8 cellular contexts compared by ENCODE assay signal in the genomic region with DNA sequence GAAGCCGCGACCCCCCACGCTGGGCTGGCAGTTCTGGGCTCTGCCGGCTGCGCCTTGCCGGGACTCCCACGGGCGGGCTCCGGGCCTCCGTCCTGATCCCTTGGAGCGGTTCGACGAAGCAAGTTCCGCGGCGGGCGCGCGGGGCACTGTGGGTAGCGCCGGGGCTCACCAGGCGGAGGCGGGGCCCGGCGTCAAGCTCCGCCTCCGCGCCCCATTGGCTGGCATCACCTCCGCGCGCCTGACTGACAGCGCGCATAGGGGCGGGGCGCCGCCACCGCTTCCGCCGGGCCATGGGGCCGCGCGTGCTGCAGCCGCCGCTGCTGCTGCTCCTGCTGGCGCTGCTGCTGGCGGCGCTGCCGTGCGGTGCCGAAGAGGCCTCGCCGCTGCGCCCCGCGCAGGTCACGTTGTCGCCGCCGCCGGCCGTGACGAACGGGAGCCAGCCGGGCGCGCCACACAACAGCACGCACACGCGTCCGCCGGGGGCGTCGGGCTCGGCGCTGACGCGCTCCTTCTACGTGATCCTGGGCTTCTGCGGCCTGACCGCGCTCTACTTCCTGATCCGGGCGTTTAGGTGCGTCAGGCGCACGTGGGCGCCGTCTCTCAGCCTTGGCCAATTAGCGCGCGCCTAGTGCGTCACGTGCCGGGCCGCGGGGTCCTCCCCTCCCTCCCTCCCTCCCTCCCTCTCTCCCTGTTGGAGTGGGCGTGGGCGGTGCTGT. TPM values are rescaled to one million over a fixed set of nuclear protein-coding genes. Genes with fewer than 3 reads are reported as not detected.
DNase-seq lines count a peak whose midpoint lies in the region; ATAC-seq and TF ChIP-seq lines count a peak whose summit lies in the region.

A gene (plus strand): TSS at position 271 of the 716 bp plus-strand sequence. CDS start 20 bp downstream, at position 291.

- TF ChIP-seq CTCF in uterus (IDR thresholded peaks at IDR 0.05), result peak in 1 of 4 experiments; percentile 22

- peak; percentile 47 to 78 for TF ChIP-seq POLR2A in uterus (IDR thresholded peaks at IDR 0.05)

- intact Hi-C loops in left ventricle myocardium superior (cut with micrococcal nuclease), result no loop called here
- intact Hi-C loops in uterus (cut with DNase I; ENCODE audit: low total_unique reads), result no loop called here

- peak within 1 kb of the TSS; percentile 100 for H3K27ac ChIP-seq in angular gyrus (ENCODE audit: low read depth, low read length)
- H3K27ac ChIP-seq in uterus, result peak within 1 kb of the TSS; percentile 98

- DNase-seq in NCI-H187 treated with DMSO at 0.1 percent for 48 hours (lab: John Stamatoyannopoulos, UW), result peak; percentile 87
- DNase-seq in T-helper 2 cell, result peak; percentile 91 to 99 (median 96)
- DNase-seq in left ventricle myocardium superior, result peak; percentile 97
- DNase-seq in putamen (ENCODE audit: low spot score), result peak; percentile 94
- DNase-seq in uterus, result peak; percentile 94 to 95

- H3K4me3 ChIP-seq in uterus, result peak within 1 kb of the TSS; percentile 65 to 71

- H3K4me1 ChIP-seq in uterus, result peaks cover 14 to 45% of the 10 kb centered on the region in 2 donors

- no peaks in the 10 kb centered on the region for H3K9me3 ChIP-seq in uterus

- no peaks in the 10 kb centered on the region for H3K36me3 ChIP-seq in uterus

- peak; percentile 42 for ATAC-seq in GM18499 (IDR thresholded peaks at IDR 0.05; ENCODE audit: insufficient read depth, unreplicated experiment)
- peak; percentile 66 for ATAC-seq in HG02943 (IDR thresholded peaks at IDR 0.05; ENCODE audit: low read depth, unreplicated experiment)
- peak; percentile 81 for ATAC-seq in left ventricle myocardium superior

- H3K27me3 ChIP-seq in uterus, result no peaks in the 10 kb centered on the region

RNA-seq across cellular contexts. Expression of the gene that starts here (rescaled TPM):
- total RNA-seq in left ventricle myocardium superior (13.1 TPM), uterus (10 to 100 TPM in 2 of 4 donors, 1 to 10 TPM in 2; 2.1 to 24.3 (median 7.1) TPM)

Comparison
In these comparisons a context has a peak if more than half of its experiments do, and no peak if none do; other contexts are left out.
1. Peak in every context shown above with its lines: DNase-seq, ATAC-seq, H3K4me3 ChIP-seq and H3K27ac ChIP-seq.